8 cellular contexts compared by ENCODE assay signal in genomic region chr19:36849701-36850645, GRCh38. TPM values are rescaled to one million over a fixed set of nuclear protein-coding genes. Genes with fewer than 3 reads are reported as not detected.
A peak's percentile ranks its signal among the peaks of the same experiment; 100 is the strongest.
DNase-seq lines count a peak whose midpoint lies in the region; ATAC-seq and TF ChIP-seq lines count a peak whose summit lies in the region.

No MANE protein-coding gene starts in this region.

- ATAC-seq in HG02840 (IDR thresholded peaks at IDR 0.05; ENCODE audit: low FRiP score, unreplicated experiment) (peak; percentile 63), aorta (ENCODE audit: low FRiP score) (peak; percentile 98)

- H3K4me1 ChIP-seq in hepatocyte (ENCODE audit: insufficient read depth), result no peaks in the 10 kb centered on the region
- no peaks in the 10 kb centered on the region for H3K4me1 ChIP-seq in aorta (ENCODE audit: control insufficient read depth in 1 of 2, insufficient read depth in 2 of 2, low read length in 2 of 2)

- intact Hi-C loops in aorta (cut with DNase I), result loop anchor here (1.0 to 5.0 kb wide), 3 partner anchors 12 to 323 kb away; partner anchors contain the start of genes ZNF260 (in 1 of the 2), ZNF568 (in 1 of the 2), ZNF790 (in 1 of the 2) and ZNF829 (in 1 of the 2)

- H3K36me3 ChIP-seq in hepatocyte (replicated peaks; ENCODE audit: insufficient read depth, low read depth) (no peaks in the 10 kb centered on the region), aorta (ENCODE audit: control insufficient read depth in 1 of 2, insufficient read depth in 2 of 2, low read length in 1 of 2) (no peaks in the 10 kb centered on the region)

- H3K9me2 ChIP-seq in hepatocyte (replicated peaks; ENCODE audit: insufficient read depth), result no peaks in the 10 kb centered on the region

- peaks cover 5% of the 10 kb centered on the region for H3K9me3 ChIP-seq in hepatocyte (ENCODE audit: low read depth)
- peaks cover 2% of the 10 kb centered on the region for H3K9me3 ChIP-seq in aorta (ENCODE audit: control insufficient read depth, low read length)

- H3K79me2 ChIP-seq in hepatocyte, result peaks cover 54% of the 10 kb centered on the region

- WGBS in hepatocyte (ENCODE audit: low lambda C conversion rate, missing lambda C conversion rate), result 2% methylated on average over 35 of the region's 37 CpGs
- WGBS in aorta, 2 donors, result 0% methylated on average over 37 of the region's 37 CpGs

- H3K27ac ChIP-seq in hepatocyte (peak overlapping the region; percentile 77), aorta (ENCODE audit: low read depth in 1 of 2, low read length in 2 of 2) (peak overlapping the region; percentile 8 to 73)

- H3K27me3 ChIP-seq in hepatocyte (no peaks in the 10 kb centered on the region), aorta (ENCODE audit: control insufficient read depth in 1 of 2, insufficient read depth in 2 of 2, low read length in 1 of 2) (no peaks in the 10 kb centered on the region)

- peak overlapping the region; percentile 89 for H3K4me2 ChIP-seq in hepatocyte

- in situ Hi-C loops in GM13977 (cut with MboI; ENCODE audit: low pct_unique_long_range_greater_than_20kb, low sequenced_read_pairs, unreplicated experiment), result no loop called here

- peak; percentile 88 for DNase-seq in GM13977 (ENCODE audit: low spot score)
- peak; percentile 74 to 94 for DNase-seq in NCI-H187 (lab: John Stamatoyannopoulos, UW)
- DNase-seq in T-helper 9 cell, result peak; percentile 78
- DNase-seq in astrocyte of the hippocampus (ENCODE audit: low read depth, low spot score), result peak; percentile 96
- peak; percentile 94 for DNase-seq in hepatocyte (ENCODE audit: low spot score)
- DNase-seq in renal cortical epithelial cell (ENCODE audit: low read depth), result peak; percentile 85
- DNase-seq in aorta, result peak; percentile 96 to 97

- no peaks in the 10 kb centered on the region for H4K20me1 ChIP-seq in hepatocyte (ENCODE audit: insufficient read depth, poor library complexity, severe bottlenecking)

- H2AFZ ChIP-seq in hepatocyte, result peak overlapping the region; percentile 88

- TF ChIP-seq CTCF in GM13977 (IDR thresholded peaks at IDR 0.05; ENCODE audit: extremely low read depth, insufficient read depth, missing control alignments), result no peak
- no peak for TF ChIP-seq CTCF in hepatocyte (IDR thresholded peaks at IDR 0.05; ENCODE audit: poor library complexity)

- peak overlapping the region; percentile 85 for H3K4me3 ChIP-seq in hepatocyte
- H3K4me3 ChIP-seq in aorta (ENCODE audit: low read length in 2 of 2), result peak overlapping the region; percentile 79 to 84

RNA-seq across cellular contexts. Expression of gene ZNF345, which starts 0.7 kb away (rescaled TPM):
- 4.8 and 7.9 TPM in 2 replicates for total RNA-seq in hepatocyte
- 5.8 and 6.0 TPM in 2 replicates for polyA plus RNA-seq in hepatocyte
- 1.6 and 5.5 TPM in 2 replicates for total RNA-seq in renal cortical epithelial cell
- 10 to 100 TPM in 1 of 2 donors, 1 to 10 TPM in 1; 6.8 to 10.7 TPM for total RNA-seq in aorta
- 1 to 10 TPM; 4.0 to 7.8 TPM for polyA plus RNA-seq in aorta

RNA-seq across cellular contexts. Expression of gene ZNF790, which starts 11.8 kb away (rescaled TPM):
- total RNA-seq in hepatocyte, result 8.7 and 13.8 TPM in 2 replicates
- 2.4 and 4.0 TPM in 2 replicates for polyA plus RNA-seq in hepatocyte
- 6.1 and 12.7 TPM in 2 replicates for total RNA-seq in renal cortical epithelial cell
- total RNA-seq in aorta, result 10 to 100 TPM in 1 of 2 donors, 1 to 10 TPM in 1; 7.6 to 11.8 TPM
- 1 to 10 TPM; 1.9 to 5.5 TPM for polyA plus RNA-seq in aorta

Comparison
In these comparisons a context has a peak if more than half of its experiments do, and no peak if none do; other contexts are left out.
1. Peak in every context shown above with its lines: DNase-seq, ATAC-seq, H3K4me3 ChIP-seq and H3K27ac ChIP-seq.